1 cellular context compared by ENCODE assay signal in genomic region chr22:19974935-19975706, GRCh38.
TF ChIP-seq lines count a peak whose summit lies in the region.

No MANE protein-coding gene starts in this region.

TF ChIP-seq in HCT116, 20 proteins besides CTCF, POLR2A, EP300 and RAD21 (continued from another document):
- TF ChIP-seq, protein P1, sequence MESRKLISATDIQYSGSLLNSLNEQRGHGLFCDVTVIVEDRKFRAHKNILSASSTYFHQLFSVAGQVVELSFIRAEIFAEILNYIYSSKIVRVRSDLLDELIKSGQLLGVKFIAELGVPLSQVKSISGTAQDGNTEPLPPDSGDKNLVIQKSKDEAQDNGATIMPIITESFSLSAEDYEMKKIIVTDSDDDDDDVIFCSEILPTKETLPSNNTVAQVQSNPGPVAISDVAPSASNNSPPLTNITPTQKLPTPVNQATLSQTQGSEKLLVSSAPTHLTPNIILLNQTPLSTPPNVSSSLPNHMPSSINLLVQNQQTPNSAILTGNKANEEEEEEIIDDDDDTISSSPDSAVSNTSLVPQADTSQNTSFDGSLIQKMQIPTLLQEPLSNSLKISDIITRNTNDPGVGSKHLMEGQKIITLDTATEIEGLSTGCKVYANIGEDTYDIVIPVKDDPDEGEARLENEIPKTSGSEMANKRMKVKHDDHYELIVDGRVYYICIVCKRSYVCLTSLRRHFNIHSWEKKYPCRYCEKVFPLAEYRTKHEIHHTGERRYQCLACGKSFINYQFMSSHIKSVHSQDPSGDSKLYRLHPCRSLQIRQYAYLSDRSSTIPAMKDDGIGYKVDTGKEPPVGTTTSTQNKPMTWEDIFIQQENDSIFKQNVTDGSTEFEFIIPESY (IDR thresholded peaks at IDR 0.05; ENCODE audit: extremely low read depth, insufficient replicate concordance, low read length), result no peak
- TF ChIP-seq TCF7L2 (IDR thresholded peaks at IDR 0.05; ENCODE audit: borderline replicate concordance, extremely low read depth, insufficient read depth, insufficient read length) (no peak), EZH2phosphoT487 (IDR thresholded peaks at IDR 0.05; ENCODE audit: borderline replicate concordance) (no peak)
